In genomic region chr21:34960672-34961071, GRCh38 we compare ENCODE assay signal across 20 cellular contexts.
"Had no signal": no experiment of that assay in that cellular context is flagged by ENCODE, and none has a peak within 500 bp of the region (broad histone marks: within the 10 kb centered on the region; RNA-seq: fewer than 3 reads in every experiment).

No MANE protein-coding gene starts in this region.

- H3K27ac Mint-ChIP-seq: endodermal cell, type B pancreatic cell had no signal

- H3K9me3 ChIP-seq: left lung, psoas muscle, stomach, testis had no signal

- H3K27me3 Mint-ChIP-seq: activated naive CD8-positive, alpha-beta T cell treated with anti-CD3 and anti-CD28 coated beads, Interleukin-2, amount 50 U/mL, for 24 hours had no signal

- H3K27ac ChIP-seq: brain microvascular endothelial cell, dorsolateral prefrontal cortex, foreskin keratinocyte, hepatocyte, psoas muscle, testis, WERI-Rb-1 had no signal

- H3K36me3 ChIP-seq: brain microvascular endothelial cell, left lung, stomach, WERI-Rb-1 had no signal

- H3K4me3 ChIP-seq: dorsolateral prefrontal cortex, hepatocyte, left lung, psoas muscle, stomach, testis had no signal

- H3K27me3 ChIP-seq: brain microvascular endothelial cell, foreskin keratinocyte, hepatocyte, left lung, stomach, testis had no signal

- H3K36me3 Mint-ChIP-seq: type B pancreatic cell had no signal

- ATAC-seq: activated naive CD8-positive, alpha-beta T cell treated with anti-CD3 and anti-CD28 coated beads, Interleukin-2, amount 50 U/mL, for 24 hours; foreskin keratinocyte; left lung; psoas muscle; right cardiac atrium had no signal

- H3K9me3 Mint-ChIP-seq: activated naive CD8-positive, alpha-beta T cell treated with anti-CD3 and anti-CD28 coated beads, Interleukin-2, amount 50 U/mL, for 24 hours; endodermal cell; type B pancreatic cell had no signal

- H3K4me3 Mint-ChIP-seq: activated naive CD8-positive, alpha-beta T cell treated with anti-CD3 and anti-CD28 coated beads, Interleukin-2, amount 50 U/mL, for 24 hours; endodermal cell; type B pancreatic cell had no signal

- H3K4me1 ChIP-seq: foreskin keratinocyte, psoas muscle, testis had no signal

- DNase-seq: activated CD4-positive, alpha-beta T cell treated with anti-CD3 and anti-CD28 coated beads for 1 hour; activated CD4-positive, alpha-beta T cell treated with anti-CD3 and anti-CD28 coated beads, Interleukin-2, amount 50 U/mL, for 4 hours; activated naive CD8-positive, alpha-beta T cell treated with anti-CD3 and anti-CD28 coated beads, Interleukin-2, amount 50 U/mL, for 24 hours; anterior cingulate cortex; brain microvascular endothelial cell; central memory CD4-positive, alpha-beta T cell; dorsolateral prefrontal cortex; endodermal cell; foreskin keratinocyte; left lung; mammary epithelial cell; psoas muscle; right cardiac atrium; stimulated activated CD4-positive, alpha-beta T cell treated with anti-CD3 and anti-CD28 coated beads, Interleukin-2, amount 100 ng/mL, for 24 hours; stomach; T-helper 1 cell; testis; WERI-Rb-1 had no signal
